ENCODE assay signal across 2 cellular contexts in genomic region chr7:25742287-25742686, GRCh38.
TF ChIP-seq lines count a peak whose summit lies in the region.

No MANE protein-coding gene starts in this region.

TF ChIP-seq in HepG2, 621 proteins besides CTCF, POLR2A, EP300 and RAD21:
- TF ChIP-seq MAFF (IDR thresholded peaks at IDR 0.05; ENCODE audit: low read depth, low read length) (peak; percentile 98), ATRX (CRISPR knock-in tag; IDR thresholded peaks at IDR 0.05; ENCODE audit: borderline replicate concordance) (no peak), MAFK (conservative IDR thresholded peaks at IDR 0.05 in 1 of 2, IDR thresholded peaks at IDR 0.05 in 1 of 2; ENCODE audit: low read length in 2 of 2) (peak; percentile 96 to 99)

TF ChIP-seq in H1, 55 proteins besides CTCF, POLR2A, EP300 and RAD21:
- TF ChIP-seq RXRA (IDR thresholded peaks at IDR 0.05; ENCODE audit: insufficient read depth, low read depth, low read length) = no peak
- TF ChIP-seq MAFK (IDR thresholded peaks at IDR 0.05; ENCODE audit: low read depth, low read length) = peak; percentile 92
